In the genomic region with DNA sequence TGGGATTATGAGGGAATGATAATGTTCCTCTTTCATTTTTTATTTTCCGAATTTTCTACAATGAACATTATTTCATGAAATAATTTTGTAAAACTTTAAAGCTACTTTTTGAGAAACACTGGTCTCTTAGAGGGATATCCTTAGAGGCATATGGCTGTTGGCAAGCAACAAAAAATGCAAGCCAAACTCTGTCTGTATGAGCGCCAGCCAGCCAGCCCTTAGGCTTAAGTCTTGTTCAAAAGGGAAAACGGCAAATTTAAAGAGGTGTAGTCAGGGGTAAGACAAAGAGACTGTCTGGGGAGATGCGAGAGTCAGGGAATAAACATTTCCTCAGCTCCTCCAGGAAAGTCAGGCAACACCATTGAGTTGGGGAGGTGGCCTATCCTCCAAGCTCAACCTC, we compare ENCODE assay signal across 22 cellular contexts. TPM values are rescaled to one million over a fixed set of nuclear protein-coding genes. Genes with fewer than 3 reads are reported as not detected.
DNase-seq lines count a peak whose midpoint lies in the region; ATAC-seq lines count a peak whose summit lies in the region.
"Had no signal": no experiment of that assay in that cellular context is flagged by ENCODE, and none has a peak within 500 bp of the region (broad histone marks: within the 10 kb centered on the region; RNA-seq: fewer than 3 reads in every experiment).

No MANE protein-coding gene starts in this region.

- no peaks in the 10 kb centered on the region for H3K27me3 Mint-ChIP-seq in activated CD4-positive, alpha-beta T cell treated with anti-CD3 and anti-CD28 coated beads for 36 hours
- H3K27me3 Mint-ChIP-seq: activated naive CD8-positive, alpha-beta T cell; progenitor cell of endocrine pancreas had no signal

- POLR2A ChIA-PET in activated CD4-positive, alpha-beta T cell treated with anti-CD3 and anti-CD28 coated beads for 36 hours (lab: Charles Lee) = no interaction called here

- H3K27ac Mint-ChIP-seq in activated naive CD4-positive, alpha-beta T cell treated with anti-CD3 and anti-CD28 coated beads, Interleukin-2, amount 50 U/mL, for 72 hours = peak overlapping the region; percentile 14 to 71
- H3K27ac Mint-ChIP-seq in activated CD4-positive, alpha-beta T cell treated with anti-CD3 and anti-CD28 coated beads for 36 hours = no peak overlapping the region
- H3K27ac Mint-ChIP-seq: activated naive CD8-positive, alpha-beta T cell; activated T-cell treated with anti-CD3 and anti-CD28 coated beads, Interleukin-2, amount 50 U/mL, for 72 hours; nephron progenitor cell; progenitor cell of endocrine pancreas; T-helper 2 cell treated with Interferon-gamma antibody and Interleukin-4, amounts not matched to agents 5 μg/mL and 100 μg/mL, for 36 hours had no signal

- H3K9me3 ChIP-seq in right cardiac atrium (ENCODE audit: control insufficient read depth, low read length) (no peaks in the 10 kb centered on the region), skeletal muscle tissue (ENCODE audit: control insufficient read depth in 3 of 3, low read length in 3 of 3) (no peaks in the 10 kb centered on the region)
- H3K9me3 ChIP-seq: HAP-1, SK-N-SH had no signal

- no peak for ATAC-seq in activated naive CD4-positive, alpha-beta T cell treated with anti-CD3 and anti-CD28 coated beads, Interleukin-2, amount 50 U/mL, for 72 hours
- ATAC-seq in right cardiac atrium = peak; percentile 14 to 54
- ATAC-seq in activated CD4-positive, alpha-beta T cell treated with anti-CD3 and anti-CD28 coated beads for 36 hours = no peak
- ATAC-seq: activated T-cell treated with anti-CD3 and anti-CD28 coated beads, Interleukin-2, amount 50 U/mL, for 72 hours had no signal

- H3K4me1 Mint-ChIP-seq in activated CD4-positive, alpha-beta T cell treated with anti-CD3 and anti-CD28 coated beads for 36 hours = no peaks in the 10 kb centered on the region

- H3K27me3 ChIP-seq in right cardiac atrium (ENCODE audit: control insufficient read depth, insufficient read depth) (no peaks in the 10 kb centered on the region), skeletal muscle tissue (ENCODE audit: control insufficient read depth in 3 of 3, insufficient read depth in 3 of 3, low read length in 3 of 3) (no peaks in the 10 kb centered on the region)
- H3K27me3 ChIP-seq: brain microvascular endothelial cell had no signal

- intact Hi-C loops in right cardiac atrium (cut with DNase I) = no loop called here
- intact Hi-C loops in activated CD4-positive, alpha-beta T cell treated with anti-CD3 and anti-CD28 coated beads for 36 hours (cut with DNase I, micrococcal nuclease) = no loop called here

- H3K4me3 Mint-ChIP-seq in activated CD4-positive, alpha-beta T cell treated with anti-CD3 and anti-CD28 coated beads for 36 hours = no peak overlapping the region
- H3K4me3 Mint-ChIP-seq: activated naive CD8-positive, alpha-beta T cell; activated T-cell treated with anti-CD3 and anti-CD28 coated beads, Interleukin-2, amount 50 U/mL, for 72 hours; nephron progenitor cell; T-helper 2 cell treated with Interferon-gamma antibody and Interleukin-4, amounts not matched to agents 5 μg/mL and 100 μg/mL, for 36 hours had no signal

- DNase-seq in activated naive CD4-positive, alpha-beta T cell treated with anti-CD3 and anti-CD28 coated beads, Interleukin-2, amount 50 U/mL, for 72 hours (ENCODE audit: low spot score in 2 of 2) = no peak
- DNase-seq in activated naive CD4-positive, alpha-beta T cell (lab: John Stamatoyannopoulos, UW) = no peak
- DNase-seq in right cardiac atrium (peak in 1 of 3 donors; percentile 68), NCI-H2227 treated with DMSO at 0.1 percent for 48 hours (lab: John Stamatoyannopoulos, UW) (no peak), glomerular visceral epithelial cell (ENCODE audit: extremely low spot score) (no peak)
- DNase-seq in activated CD4-positive, alpha-beta T cell treated with anti-CD3 and anti-CD28 coated beads for 36 hours = no peak
- DNase-seq: activated T-cell treated with anti-CD3 and anti-CD28 coated beads, Interleukin-2, amount 50 U/mL, for 72 hours; brain microvascular endothelial cell; foreskin melanocyte; midbrain; MV-4-11; NCI-H510A; nephron progenitor cell; NK-92 treated with Interleukin-12 subunit alpha and Interleukin-12 subunit beta, amount 100 ng/mL, for 24 hours; SK-N-SH had no signal

- H3K9ac ChIP-seq in skeletal muscle tissue (ENCODE audit: low read depth in 1 of 3, low read length in 3 of 3) = peak overlapping the region in 1 of 3 donors; percentile 58
- H3K9ac ChIP-seq: KMS-11, SK-N-SH had no signal

- H3K36me3 ChIP-seq in skeletal muscle tissue (ENCODE audit: control insufficient read depth in 3 of 3, insufficient read depth in 3 of 3, low read length in 3 of 3) = peaks cover 27 to 41% (median 37%) of the 10 kb centered on the region in 3 donors

- peaks cover 18% of the 10 kb centered on the region for H3K4me1 ChIP-seq in right cardiac atrium (ENCODE audit: control insufficient read depth, insufficient read depth, low read length)
- H3K4me1 ChIP-seq in skeletal muscle tissue (ENCODE audit: control insufficient read depth in 3 of 3, insufficient read depth in 3 of 3, low read length in 3 of 3) = peaks cover 29 to 67% (median 38%) of the 10 kb centered on the region in 3 donors
- H3K4me1 ChIP-seq: HAP-1 had no signal

- CTCF ChIA-PET in activated CD4-positive, alpha-beta T cell treated with anti-CD3 and anti-CD28 coated beads for 36 hours (lab: Charles Lee) = interaction anchor here (0.6 kb wide), 3 partner anchors 63 to 439 kb away, joined by 3 read pairs; a partner anchor contains a TSS

- H3K9me3 Mint-ChIP-seq in activated naive CD4-positive, alpha-beta T cell treated with anti-CD3 and anti-CD28 coated beads, Interleukin-2, amount 50 U/mL, for 72 hours = no peaks in the 10 kb centered on the region
- H3K9me3 Mint-ChIP-seq in activated CD4-positive, alpha-beta T cell treated with anti-CD3 and anti-CD28 coated beads for 36 hours (ENCODE audit: low read depth) = no peaks in the 10 kb centered on the region
- H3K9me3 Mint-ChIP-seq: activated T-cell treated with anti-CD3 and anti-CD28 coated beads, Interleukin-2, amount 50 U/mL, for 72 hours; nephron progenitor cell; T-helper 2 cell treated with Interferon-gamma antibody and Interleukin-4, amounts not matched to agents 5 μg/mL and 100 μg/mL, for 36 hours had no signal

- 60% methylated on average over 4 of the region's 4 CpGs for WGBS in right cardiac atrium

- peaks cover 0 to 6% of the 10 kb centered on the region in 2 donors for H3K36me3 Mint-ChIP-seq in activated naive CD4-positive, alpha-beta T cell treated with anti-CD3 and anti-CD28 coated beads, Interleukin-2, amount 50 U/mL, for 72 hours
- peaks cover 43% of the 10 kb centered on the region for H3K36me3 Mint-ChIP-seq in activated CD4-positive, alpha-beta T cell treated with anti-CD3 and anti-CD28 coated beads for 36 hours (ENCODE audit: low read depth)

- H3K27ac ChIP-seq in cingulate gyrus (ENCODE audit: low read depth, low read length) (peak overlapping the region; percentile 32), right cardiac atrium (ENCODE audit: low read length) (peak overlapping the region; percentile 48), skeletal muscle tissue (ENCODE audit: low read depth, low read length) (peak overlapping the region; percentile 56)
- H3K27ac ChIP-seq: brain microvascular endothelial cell, KMS-11 had no signal

- H3K4me3 ChIP-seq in right cardiac atrium (ENCODE audit: low read length) (no peak overlapping the region), skeletal muscle tissue (ENCODE audit: low read length in 3 of 3) (peak overlapping the region in 1 of 3 donors; percentile 35)
- H3K4me3 ChIP-seq: HAP-1 had no signal

RNA-seq across cellular contexts. Expression of a gene that starts 22.5 kb away (rescaled TPM):
- 10 to 100 TPM; 55.0 to 73.2 TPM for total RNA-seq in activated naive CD4-positive, alpha-beta T cell treated with anti-CD3 and anti-CD28 coated beads, Interleukin-2, amount 50 U/mL, for 72 hours
- total RNA-seq in right cardiac atrium (10 to 100 TPM; 31.2 to 41.4 (median 40.2) TPM), skeletal muscle tissue (15.7 TPM)
- polyA plus RNA-seq in right cardiac atrium = 29.2 TPM
- 10 to 100 TPM; 56.0 to 69.9 TPM for total RNA-seq in activated CD4-positive, alpha-beta T cell treated with anti-CD3 and anti-CD28 coated beads for 36 hours

RNA-seq across cellular contexts. Expression of a gene that starts 48.4 kb away (rescaled TPM):
- 100 to 1,000 TPM in 1 of 2 donors, 10 to 100 TPM in 1; 72.2 to 107 TPM for total RNA-seq in activated naive CD4-positive, alpha-beta T cell treated with anti-CD3 and anti-CD28 coated beads, Interleukin-2, amount 50 U/mL, for 72 hours
- total RNA-seq in right cardiac atrium (100 to 1,000 TPM; 216 to 307 (median 277) TPM), skeletal muscle tissue (57.9 TPM)
- polyA plus RNA-seq in right cardiac atrium = 768 TPM
- total RNA-seq in activated CD4-positive, alpha-beta T cell treated with anti-CD3 and anti-CD28 coated beads for 36 hours = 10 to 100 TPM; 95.5 to 95.9 TPM

RNA-seq across cellular contexts. Expression of a gene that starts 48.8 kb away (rescaled TPM):
- total RNA-seq in activated naive CD4-positive, alpha-beta T cell treated with anti-CD3 and anti-CD28 coated beads, Interleukin-2, amount 50 U/mL, for 72 hours = 10 to 100 TPM; 16.3 to 18.6 TPM
- 10 to 100 TPM; 21.2 to 28.6 (median 23.8) TPM for total RNA-seq in right cardiac atrium
- polyA plus RNA-seq in right cardiac atrium = 34.0 TPM
- 18.8 TPM for total RNA-seq in skeletal muscle tissue
- 10 to 100 TPM; 19.2 to 25.1 TPM for total RNA-seq in activated CD4-positive, alpha-beta T cell treated with anti-CD3 and anti-CD28 coated beads for 36 hours

Comparison
In these comparisons a context has a peak if more than half of its experiments do, and no peak if none do; other contexts are left out.
1. ATAC-seq: peak in right cardiac atrium (2 of 2); none in activated naive CD4-positive, alpha-beta T cell treated with anti-CD3 and anti-CD28 coated beads, Interleukin-2, amount 50 U/mL, for 72 hours (0 of 2) and activated CD4-positive, alpha-beta T cell treated with anti-CD3 and anti-CD28 coated beads for 36 hours (single experiment).
2. Peak in every context shown above with its lines, with median percentiles within 50 percentile points of each other: H3K27ac ChIP-seq.